Comparison of ENCODE assay signal across 13 cellular contexts in the genomic region with DNA sequence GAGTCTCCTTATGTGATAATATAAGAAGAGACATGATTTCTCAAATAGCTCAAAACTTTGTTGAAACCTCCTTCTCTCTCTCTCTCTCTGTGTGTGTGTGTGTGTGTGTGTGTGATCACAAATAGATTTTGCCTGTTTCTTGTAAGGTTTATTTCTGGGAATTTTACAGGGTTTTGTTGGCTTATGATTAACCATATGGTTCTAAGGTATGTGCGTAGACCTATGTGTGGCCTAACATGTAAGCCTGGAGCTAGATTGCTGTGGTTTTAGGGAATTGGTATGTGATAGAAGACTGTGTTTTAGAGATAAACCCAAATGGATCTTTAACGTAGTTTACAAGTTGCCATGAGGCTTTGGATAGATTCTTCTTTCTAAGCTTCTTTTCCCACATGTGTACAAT.
DNase-seq lines count a peak whose midpoint lies in the region; ATAC-seq and TF ChIP-seq lines count a peak whose summit lies in the region.
"Had no signal": no experiment of that assay in that cellular context is flagged by ENCODE, and none has a peak within 500 bp of the region (broad histone marks: within the 10 kb centered on the region; RNA-seq: fewer than 3 reads in every experiment).

No MANE protein-coding gene starts in this region.

- no peaks in the 10 kb centered on the region for H3K79me1 ChIP-seq in mesenchymal stem cell (replicated peaks; ENCODE audit: low read length, poor library complexity, severe bottlenecking)

- H3K4ac ChIP-seq in mesenchymal stem cell (ENCODE audit: low read depth in 1 of 2, low read length in 2 of 2) = no peak overlapping the region

- TF ChIP-seq CTCF in smooth muscle cell (IDR thresholded peaks at IDR 0.05; ENCODE audit: borderline replicate concordance, insufficient read depth, poor library complexity, severe bottlenecking) (no peak), GM13977 (IDR thresholded peaks at IDR 0.05; ENCODE audit: extremely low read depth, insufficient read depth, missing control alignments) (no peak)

- H3K4me2 ChIP-seq in mesenchymal stem cell (ENCODE audit: low read length, poor library complexity, severe bottlenecking) = no peak overlapping the region
- peak overlapping the region; percentile 29 for H3K4me2 ChIP-seq in smooth muscle cell
- H3K4me2 ChIP-seq: PC-9 had no signal

- ATAC-seq in HG03442 (IDR thresholded peaks at IDR 0.05; ENCODE audit: unreplicated experiment) = no peak

- H3K79me2 ChIP-seq in smooth muscle cell (ENCODE audit: low read depth) = no peaks in the 10 kb centered on the region

- no peak overlapping the region for H3K9ac ChIP-seq in mesenchymal stem cell (ENCODE audit: low read length)
- H3K9ac ChIP-seq in smooth muscle cell (ENCODE audit: low read depth) = no peak overlapping the region

- no peaks in the 10 kb centered on the region for H3K36me3 ChIP-seq in mesenchymal stem cell (ENCODE audit: control insufficient read depth in 1 of 2, insufficient read depth in 2 of 2, low read depth in 1 of 2, low read length in 2 of 2)
- no peaks in the 10 kb centered on the region for H3K36me3 ChIP-seq in smooth muscle cell (ENCODE audit: low read depth)

- H3F3A ChIP-seq in smooth muscle cell (ENCODE audit: low read depth) = no peaks in the 10 kb centered on the region

- H2BK120ac ChIP-seq in mesenchymal stem cell (ENCODE audit: low read depth, low read length) = no peak overlapping the region

- no peak overlapping the region for H4K91ac ChIP-seq in mesenchymal stem cell (ENCODE audit: low read length)

- no peak overlapping the region for H3K14ac ChIP-seq in mesenchymal stem cell (ENCODE audit: low read length in 2 of 2)

- no peak overlapping the region for H2AK5ac ChIP-seq in mesenchymal stem cell (ENCODE audit: low read length, severe bottlenecking)

- H2BK15ac ChIP-seq in mesenchymal stem cell (ENCODE audit: low read depth, poor library complexity, severe bottlenecking) = no peak overlapping the region

- no peak overlapping the region for H3K23ac ChIP-seq in mesenchymal stem cell (ENCODE audit: low read length in 2 of 2)

- in situ Hi-C loops in GM13977 (cut with MboI; ENCODE audit: low pct_unique_long_range_greater_than_20kb, low sequenced_read_pairs, unreplicated experiment) = no loop called here

- H3K9me3 ChIP-seq in mesenchymal stem cell (ENCODE audit: control insufficient read depth, low read length) = no peaks in the 10 kb centered on the region
- H3K9me3 ChIP-seq in smooth muscle cell (replicated peaks; ENCODE audit: low read depth) = peaks cover 4% of the 10 kb centered on the region

- H3K27me3 ChIP-seq in mesenchymal stem cell (ENCODE audit: control insufficient read depth in 1 of 2, insufficient read depth in 1 of 2, low read length in 2 of 2) (peaks cover 0 to 5% of the 10 kb centered on the region in 2 experiments), smooth muscle cell (ENCODE audit: low read depth) (no peaks in the 10 kb centered on the region)

- H3K27ac ChIP-seq in mesenchymal stem cell (ENCODE audit: low read length, poor library complexity, severe bottlenecking) (peak overlapping the region; percentile 46), smooth muscle cell (ENCODE audit: low read depth) (peak overlapping the region; percentile 2)
- H3K27ac ChIP-seq: HL-60, PC-9 had no signal

- WGBS in mesenchymal stem cell = 94% methylated on average over 2 of the region's 2 CpGs
- 12% methylated on average over 2 of the region's 2 CpGs for WGBS in smooth muscle cell (ENCODE audit: low lambda C conversion rate)

- H2BK12ac ChIP-seq in mesenchymal stem cell (ENCODE audit: low read length in 2 of 2) = no peak overlapping the region

- no peaks in the 10 kb centered on the region for H3K4me1 ChIP-seq in mesenchymal stem cell (ENCODE audit: control insufficient read depth, insufficient read depth, low read depth, low read length)
- no peaks in the 10 kb centered on the region for H3K4me1 ChIP-seq in smooth muscle cell (ENCODE audit: low read depth)

- H3K4me3 ChIP-seq in mesenchymal stem cell (ENCODE audit: insufficient read depth in 1 of 2, low read depth in 1 of 2, low read length in 2 of 2) (no peak overlapping the region), smooth muscle cell (no peak overlapping the region)
- H3K4me3 ChIP-seq: PC-9 had no signal

- no peak overlapping the region for H4K8ac ChIP-seq in mesenchymal stem cell (ENCODE audit: low read length)

- no peaks in the 10 kb centered on the region for H4K20me1 ChIP-seq in smooth muscle cell (ENCODE audit: low read depth)

- no peak overlapping the region for H3K18ac ChIP-seq in mesenchymal stem cell (ENCODE audit: low read depth in 1 of 2, low read length in 2 of 2)

- H2BK5ac ChIP-seq in mesenchymal stem cell (ENCODE audit: low read depth, low read length, poor library complexity, severe bottlenecking) = no peak overlapping the region

- H2AFZ ChIP-seq in mesenchymal stem cell (ENCODE audit: low read depth, low read length) (no peak overlapping the region), smooth muscle cell (ENCODE audit: low read depth) (no peak overlapping the region)
- H2AFZ ChIP-seq: PC-9 had no signal

- DNase-seq in LoVo (ENCODE audit: low spot score) (peak; percentile 19), glomerular visceral epithelial cell (ENCODE audit: extremely low spot score) (peak; percentile 72), mesenchymal stem cell (no peak), smooth muscle cell (lab: John Stamatoyannopoulos, UW; ENCODE audit: unreplicated experiment) (no peak), GM13977 (ENCODE audit: low spot score) (no peak)
- no peak for DNase-seq in activated naive CD4-positive, alpha-beta T cell (lab: John Stamatoyannopoulos, UW)
- DNase-seq: GDM1, NCI-H1436 treated with DMSO at 0.1 percent for 48 hours, PC-9, RPMI8226, SHP77 had no signal

Comparison
In these comparisons a context has a peak if more than half of its experiments do, and no peak if none do; other contexts are left out.
1. DNase-seq: peak in LoVo (single experiment) and glomerular visceral epithelial cell (single experiment); none in mesenchymal stem cell (single experiment), smooth muscle cell (single experiment), activated naive CD4-positive, alpha-beta T cell (0 of 4) and GM13977 (single experiment).